In genomic region chr1:41361495-41362356, GRCh38 we compare ENCODE assay signal across 8 cellular contexts.
DNase-seq lines count a peak whose midpoint lies in the region; ATAC-seq and TF ChIP-seq lines count a peak whose summit lies in the region.

No MANE protein-coding gene starts in this region.

- H3K4me2 ChIP-seq in OCI-LY1 (ENCODE audit: low read length), result peak overlapping the region; percentile 63

- H3K27me3 ChIP-seq in OCI-LY1 (ENCODE audit: insufficient read depth, low read length), result peaks cover 10% of the 10 kb centered on the region

- H3K36me3 ChIP-seq in OCI-LY1 (ENCODE audit: insufficient read depth, low read length), result no peaks in the 10 kb centered on the region

- H3K4me3 Mint-ChIP-seq in nephron progenitor cell, result peak overlapping the region; percentile 79

- H3K4me3 ChIP-seq in OCI-LY1 (ENCODE audit: low read depth, low read length, poor library complexity, severe bottlenecking) (peak overlapping the region; percentile 45), coronary artery (peak overlapping the region; percentile 86)

- no peaks in the 10 kb centered on the region for H3K36me3 Mint-ChIP-seq in nephron progenitor cell (ENCODE audit: low read depth)

- no peaks in the 10 kb centered on the region for H3F3A ChIP-seq in OCI-LY1 (ENCODE audit: insufficient read depth, low read length)

- H3K27ac ChIP-seq in OCI-LY1 (ENCODE audit: low read depth, low read length, poor library complexity, severe bottlenecking) (no peak overlapping the region), coronary artery (peak overlapping the region in 1 of 2 donors; percentile 66)

- no peaks in the 10 kb centered on the region for H3K79me2 ChIP-seq in OCI-LY1 (ENCODE audit: insufficient read depth, low read length)

- peak; percentile 72 for DNase-seq in activated effector memory CD4-positive, alpha-beta T cell treated with anti-CD3 and anti-CD28 coated beads, Interleukin-2, amount 50 U/mL, for 16 hours
- DNase-seq in activated effector memory CD4-positive, alpha-beta T cell treated with Interleukin-2 at 50 U/mL for 16 hours, result no peak
- DNase-seq in coronary artery (ENCODE audit: low spot score) (no peak), nephron progenitor cell (peak; percentile 55), GM10248 (ENCODE audit: extremely low spot score) (no peak), GOT3 (lab: John Stamatoyannopoulos, UW) (no peak)

- TF ChIP-seq CTCF in OCI-LY1 (IDR thresholded peaks at IDR 0.05; ENCODE audit: low read length), result no peak
- no peak for TF ChIP-seq CTCF in coronary artery (IDR thresholded peaks at IDR 0.05)
- TF ChIP-seq CTCF in nephron progenitor cell (IDR thresholded peaks at IDR 0.05), result no peak
- TF ChIP-seq CTCF in GM10248 (IDR thresholded peaks at IDR 0.05; ENCODE audit: control extremely low read depth, extremely low read depth, low read depth, missing control alignments), result no peak

- H3K9ac ChIP-seq in OCI-LY1 (ENCODE audit: low read length), result no peak overlapping the region

- H3K9me2 ChIP-seq in OCI-LY1 (ENCODE audit: low read depth, low read length), result no peaks in the 10 kb centered on the region

- POLR2A ChIA-PET in GM10248 (lab: Yijun Ruan, JAX), result no interaction called here

- H3K4me1 ChIP-seq in OCI-LY1 (ENCODE audit: insufficient read depth, low read length, severe bottlenecking), result peaks cover 16% of the 10 kb centered on the region

- no peaks in the 10 kb centered on the region for H3K9me3 ChIP-seq in OCI-LY1 (ENCODE audit: low read length)

- ATAC-seq in HG02610 (IDR thresholded peaks at IDR 0.05; ENCODE audit: unreplicated experiment), result peak; percentile 22

- no peaks in the 10 kb centered on the region for H4K20me1 ChIP-seq in OCI-LY1 (ENCODE audit: insufficient read depth, low read length)

- H3K4me1 Mint-ChIP-seq in nephron progenitor cell, result peaks cover 67% of the 10 kb centered on the region

- H2AFZ ChIP-seq in OCI-LY1 (ENCODE audit: low read length), result no peak overlapping the region

- CTCF ChIA-PET in GM10248 (lab: Yijun Ruan, JAX), result interaction anchor here (1.3 to 2.4 kb wide), 7 partner anchors 17 to 79 kb away, joined by 3 to 9 read pairs (median 5); no protein-coding TSS in a partner anchor

- H3K27me3 Mint-ChIP-seq in nephron progenitor cell (ENCODE audit: low read depth, poor library complexity), result peaks cover 60% of the 10 kb centered on the region

- no peak overlapping the region for H3K27ac Mint-ChIP-seq in nephron progenitor cell

- H3K9me3 Mint-ChIP-seq in nephron progenitor cell, result no peaks in the 10 kb centered on the region

Comparison
In these comparisons a context has a peak if more than half of its experiments do, and no peak if none do; other contexts are left out.
1. DNase-seq: peak in activated effector memory CD4-positive, alpha-beta T cell treated with anti-CD3 and anti-CD28 coated beads, Interleukin-2, amount 50 U/mL, for 16 hours (single experiment) and nephron progenitor cell (single experiment); none in activated effector memory CD4-positive, alpha-beta T cell treated with Interleukin-2 at 50 U/mL for 16 hours (single experiment), coronary artery (single experiment), GM10248 (single experiment) and GOT3 (single experiment).